Comparison of ENCODE assay signal across 8 cellular contexts in the genomic region with DNA sequence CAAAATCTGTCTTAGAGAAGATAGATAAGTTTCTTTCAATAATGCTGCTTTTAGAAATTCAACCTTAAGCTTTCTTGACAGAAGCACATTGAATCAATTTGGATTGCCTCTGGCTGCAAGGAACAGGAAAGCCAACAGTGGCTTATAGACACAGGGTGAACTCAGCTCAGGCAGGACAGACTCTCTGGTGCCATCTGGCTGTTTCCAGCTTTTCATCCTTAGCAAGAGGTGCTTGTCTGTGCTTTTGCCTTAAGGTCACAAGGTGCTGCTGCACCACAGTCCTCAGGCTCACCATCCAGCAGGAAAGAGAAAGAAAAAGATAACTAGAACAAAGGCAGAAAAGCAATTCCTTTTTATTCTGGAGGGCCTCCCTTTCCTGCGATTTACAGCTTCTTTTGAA.
A peak's percentile ranks its signal among the peaks of the same experiment; 100 is the strongest.
DNase-seq lines count a peak whose midpoint lies in the region; ATAC-seq and TF ChIP-seq lines count a peak whose summit lies in the region.

No MANE protein-coding gene starts in this region.

- H3K4me3 Mint-ChIP-seq in WTC11 = no peak overlapping the region

- H3K36me3 Mint-ChIP-seq in WTC11 = no peaks in the 10 kb centered on the region

- POLR2A ChIA-PET in WTC11 (lab: Charles Lee) = no interaction called here

- no peak for TF ChIP-seq CTCF in WTC11 (IDR thresholded peaks at IDR 0.05)

- no peak overlapping the region for H3K27ac Mint-ChIP-seq in WTC11

- peaks cover 10% of the 10 kb centered on the region for H3K4me1 Mint-ChIP-seq in WTC11

- intact Hi-C loops in left colon (cut with DNase I, micrococcal nuclease) = no loop called here

- no peaks in the 10 kb centered on the region for H3K27me3 Mint-ChIP-seq in WTC11 (ENCODE audit: low read depth)

- peak; percentile 98 for ATAC-seq in WTC11
- ATAC-seq in left colon = peak; percentile 99
- no peak for ATAC-seq in GM21717 (IDR thresholded peaks at IDR 0.05; ENCODE audit: unreplicated experiment)

- CTCF ChIA-PET in WTC11 (lab: Charles Lee) = interaction anchor here (0.6 to 2.4 kb wide), 25 partner anchors 8 to 465 kb away, joined by 3 to 18 read pairs (median 4); no protein-coding TSS in a partner anchor

- peak; percentile 52 for DNase-seq in DMS 273 (lab: John Stamatoyannopoulos, UW; ENCODE audit: unreplicated experiment)
- DNase-seq in DMS 273 treated with DMSO at 0.1 percent for 48 hours (lab: John Stamatoyannopoulos, UW) = no peak
- DNase-seq in NCI-H1436 (lab: John Stamatoyannopoulos, UW) = peak; percentile 31
- DNase-seq in WTC11 (ENCODE audit: low spot score) = peak; percentile 53
- peak; percentile 41 to 54 for DNase-seq in left colon
- no peak for DNase-seq in activated CD4-positive, CD25-positive, alpha-beta regulatory T cell treated with anti-CD3 and anti-CD28 coated beads, Interleukin-2, amount 50 U/mL, for 72 hours
- no peak for DNase-seq in NCI-H2227 treated with DMSO at 0.1 percent for 48 hours (lab: John Stamatoyannopoulos, UW)

- H3K9me3 Mint-ChIP-seq in WTC11 = peaks cover 4% of the 10 kb centered on the region; the same call in 1 of the 2 replicates

TF ChIP-seq in WTC11, 78 proteins besides CTCF, POLR2A, EP300 and RAD21:
- TF ChIP-seq, protein P1, sequence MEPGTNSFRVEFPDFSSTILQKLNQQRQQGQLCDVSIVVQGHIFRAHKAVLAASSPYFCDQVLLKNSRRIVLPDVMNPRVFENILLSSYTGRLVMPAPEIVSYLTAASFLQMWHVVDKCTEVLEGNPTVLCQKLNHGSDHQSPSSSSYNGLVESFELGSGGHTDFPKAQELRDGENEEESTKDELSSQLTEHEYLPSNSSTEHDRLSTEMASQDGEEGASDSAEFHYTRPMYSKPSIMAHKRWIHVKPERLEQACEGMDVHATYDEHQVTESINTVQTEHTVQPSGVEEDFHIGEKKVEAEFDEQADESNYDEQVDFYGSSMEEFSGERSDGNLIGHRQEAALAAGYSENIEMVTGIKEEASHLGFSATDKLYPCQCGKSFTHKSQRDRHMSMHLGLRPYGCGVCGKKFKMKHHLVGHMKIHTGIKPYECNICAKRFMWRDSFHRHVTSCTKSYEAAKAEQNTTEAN (CRISPR knock-in tag; IDR thresholded peaks at IDR 0.05) = no peak
- TF ChIP-seq ZNF121 (CRISPR knock-in tag; IDR thresholded peaks at IDR 0.05) = peak; percentile 89

Comparison
In these comparisons a context has a peak if more than half of its experiments do, and no peak if none do; other contexts are left out.
1. DNase-seq: peak in DMS 273 (single experiment), NCI-H1436 (single experiment), WTC11 (single experiment) and left colon (2 of 2); none in DMS 273 treated with DMSO at 0.1 percent for 48 hours (single experiment), activated CD4-positive, CD25-positive, alpha-beta regulatory T cell treated with anti-CD3 and anti-CD28 coated beads, Interleukin-2, amount 50 U/mL, for 72 hours (single experiment) and NCI-H2227 treated with DMSO at 0.1 percent for 48 hours (single experiment).